ENCODE assay signal across 12 cellular contexts in the genomic region with DNA sequence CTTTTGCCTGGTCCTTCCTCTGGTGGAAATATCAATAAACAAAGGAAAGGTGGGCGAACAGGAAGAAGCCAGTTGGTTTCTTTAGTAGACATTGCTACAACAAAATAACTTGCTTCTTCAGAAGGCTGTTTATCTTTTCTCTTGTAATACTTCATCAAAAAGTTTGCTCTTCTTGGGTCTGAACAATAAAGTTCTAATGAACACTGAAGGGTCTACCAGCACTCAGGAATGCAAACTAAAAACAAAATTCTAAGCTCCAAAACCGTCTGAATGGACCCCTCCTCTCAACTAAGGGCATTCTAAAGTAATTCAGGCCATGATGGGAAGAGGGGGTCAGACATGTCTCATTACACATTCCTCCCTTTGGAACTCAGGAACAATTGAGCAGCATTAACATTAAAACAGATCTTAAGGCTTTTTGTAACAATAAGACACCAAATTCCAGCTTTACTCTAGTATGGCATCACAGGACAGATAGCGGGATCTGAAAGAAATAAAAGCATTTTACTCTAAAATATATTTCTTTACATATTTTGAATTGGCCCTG. TPM values are rescaled to one million over a fixed set of nuclear protein-coding genes. Genes with fewer than 3 reads are reported as not detected.
DNase-seq lines count a peak whose midpoint lies in the region; ATAC-seq and TF ChIP-seq lines count a peak whose summit lies in the region.
"Had no signal": no experiment of that assay in that cellular context is flagged by ENCODE, and none has a peak within 500 bp of the region (broad histone marks: within the 10 kb centered on the region; RNA-seq: fewer than 3 reads in every experiment).

No MANE protein-coding gene starts in this region.

- no peak for TF ChIP-seq POLR2A in upper lobe of left lung (IDR thresholded peaks at IDR 0.05)

- peaks cover 14% of the 10 kb centered on the region for H3K36me3 Mint-ChIP-seq in CD4-positive, CD25-positive, alpha-beta regulatory T cell
- peaks cover 33% of the 10 kb centered on the region for H3K36me3 Mint-ChIP-seq in HFFc6 (ENCODE audit: low read depth)
- H3K36me3 Mint-ChIP-seq in activated naive CD8-positive, alpha-beta T cell treated with anti-CD3 and anti-CD28 coated beads, Interleukin-2, amount 50 U/mL, for 24 hours (ENCODE audit: low read depth): peaks cover 43% of the 10 kb centered on the region
- peaks cover 6 to 39% (median 9%) of the 10 kb centered on the region in 3 donors for H3K36me3 Mint-ChIP-seq in naive thymus-derived CD8-positive, alpha-beta T cell

- 67 to 68% methylated on average over 3 of the region's 3 CpGs for WGBS in upper lobe of left lung, 2 donors

- ATAC-seq in CD4-positive, CD25-positive, alpha-beta regulatory T cell (ENCODE audit: low read depth in 2 of 2): no peak
- no peak for ATAC-seq in activated naive CD8-positive, alpha-beta T cell treated with anti-CD3 and anti-CD28 coated beads, Interleukin-2, amount 50 U/mL, for 24 hours
- ATAC-seq in naive thymus-derived CD8-positive, alpha-beta T cell: no peak
- ATAC-seq in GM18858 (IDR thresholded peaks at IDR 0.05; ENCODE audit: unreplicated experiment): no peak
- ATAC-seq in upper lobe of left lung (ENCODE audit: low FRiP score in 2 of 2): no peak

- no peaks in the 10 kb centered on the region for H3K9me3 Mint-ChIP-seq in CD4-positive, CD25-positive, alpha-beta regulatory T cell
- no peaks in the 10 kb centered on the region for H3K9me3 Mint-ChIP-seq in HFFc6
- no peaks in the 10 kb centered on the region for H3K9me3 Mint-ChIP-seq in activated naive CD8-positive, alpha-beta T cell treated with anti-CD3 and anti-CD28 coated beads, Interleukin-2, amount 50 U/mL, for 24 hours
- H3K9me3 Mint-ChIP-seq in naive thymus-derived CD8-positive, alpha-beta T cell: no peaks in the 10 kb centered on the region

- POLR2A ChIA-PET in naive thymus-derived CD8-positive, alpha-beta T cell (lab: Charles Lee): no interaction called here

- peaks cover 59% of the 10 kb centered on the region for H3K4me1 ChIP-seq in CD4-positive, CD25-positive, alpha-beta regulatory T cell (ENCODE audit: control insufficient read depth, insufficient read depth, low read length, poor library complexity, severe bottlenecking)
- peaks cover 25 to 51% (median 28%) of the 10 kb centered on the region in 4 donors for H3K4me1 ChIP-seq in upper lobe of left lung

- H3K27me3 Mint-ChIP-seq in CD4-positive, CD25-positive, alpha-beta regulatory T cell: no peaks in the 10 kb centered on the region
- no peaks in the 10 kb centered on the region for H3K27me3 Mint-ChIP-seq in HFFc6 (ENCODE audit: insufficient read depth)
- H3K27me3 Mint-ChIP-seq in activated naive CD8-positive, alpha-beta T cell treated with anti-CD3 and anti-CD28 coated beads, Interleukin-2, amount 50 U/mL, for 24 hours: no peaks in the 10 kb centered on the region
- peaks cover 0 to 2% (median 0%) of the 10 kb centered on the region in 5 donors for H3K27me3 Mint-ChIP-seq in naive thymus-derived CD8-positive, alpha-beta T cell

- no peak for DNase-seq in CD4-positive, CD25-positive, alpha-beta regulatory T cell
- DNase-seq in HFFc6 (no peak), DMS79 treated with DMSO at 0.1 percent for 48 hours (lab: John Stamatoyannopoulos, UW) (no peak), upper lobe of left lung (no peak), NCI-H1930 (lab: John Stamatoyannopoulos, UW) (no peak)
- DNase-seq in activated naive CD8-positive, alpha-beta T cell treated with anti-CD3 and anti-CD28 coated beads, Interleukin-2, amount 50 U/mL, for 24 hours: no peak
- no peak for DNase-seq in naive thymus-derived CD8-positive, alpha-beta T cell
- DNase-seq: activated naive CD4-positive, alpha-beta T cell treated with Interleukin-2 at 50 U/mL for 16 hours; NCI-H1092; occipital lobe; testis had no signal

- H3K36me3 ChIP-seq in CD4-positive, CD25-positive, alpha-beta regulatory T cell (ENCODE audit: control insufficient read depth, insufficient read depth, low read length): peaks cover 8% of the 10 kb centered on the region
- H3K36me3 ChIP-seq in upper lobe of left lung: peaks cover 0 to 17% (median 4%) of the 10 kb centered on the region in 4 donors

- H3K4me3 Mint-ChIP-seq in CD4-positive, CD25-positive, alpha-beta regulatory T cell: peak overlapping the region; percentile 93 to 96 (median 95)
- H3K4me3 Mint-ChIP-seq in HFFc6: peak overlapping the region; percentile 95
- H3K4me3 Mint-ChIP-seq in activated naive CD8-positive, alpha-beta T cell treated with anti-CD3 and anti-CD28 coated beads, Interleukin-2, amount 50 U/mL, for 24 hours: peak overlapping the region; percentile 93
- peak overlapping the region in 9 of 10 donors; percentile 19 to 93 (median 57) for H3K4me3 Mint-ChIP-seq in naive thymus-derived CD8-positive, alpha-beta T cell

- TF ChIP-seq CTCF in HFFc6 (IDR thresholded peaks at IDR 0.05) (no peak), upper lobe of left lung (IDR thresholded peaks at IDR 0.05) (no peak)

- peak overlapping the region; percentile 83 for H3K4me3 ChIP-seq in CD4-positive, CD25-positive, alpha-beta regulatory T cell (ENCODE audit: low read depth, low read length)
- H3K4me3 ChIP-seq in upper lobe of left lung: peak overlapping the region in 1 of 4 donors; percentile 62
- H3K4me3 ChIP-seq: testis had no signal

- no peaks in the 10 kb centered on the region for H3K9me3 ChIP-seq in CD4-positive, CD25-positive, alpha-beta regulatory T cell (ENCODE audit: control insufficient read depth in 2 of 2, low read length in 2 of 2)
- no peaks in the 10 kb centered on the region for H3K9me3 ChIP-seq in upper lobe of left lung
- H3K9me3 ChIP-seq: testis had no signal

- TF ChIP-seq EP300 in upper lobe of left lung (IDR thresholded peaks at IDR 0.05): no peak

- H3K4me1 Mint-ChIP-seq in CD4-positive, CD25-positive, alpha-beta regulatory T cell: peaks cover 30 to 66% (median 47%) of the 10 kb centered on the region in 4 donors
- H3K4me1 Mint-ChIP-seq in HFFc6 (ENCODE audit: low read depth): peaks cover 40% of the 10 kb centered on the region
- peaks cover 75% of the 10 kb centered on the region for H3K4me1 Mint-ChIP-seq in activated naive CD8-positive, alpha-beta T cell treated with anti-CD3 and anti-CD28 coated beads, Interleukin-2, amount 50 U/mL, for 24 hours
- H3K4me1 Mint-ChIP-seq in naive thymus-derived CD8-positive, alpha-beta T cell: peaks cover 36 to 62% (median 56%) of the 10 kb centered on the region in 4 donors

- no peaks in the 10 kb centered on the region for H3K27me3 ChIP-seq in CD4-positive, CD25-positive, alpha-beta regulatory T cell (ENCODE audit: control insufficient read depth, insufficient read depth, low read length)
- H3K27me3 ChIP-seq in upper lobe of left lung: no peaks in the 10 kb centered on the region
- H3K27me3 ChIP-seq: testis had no signal

- H3K27ac ChIP-seq in CD4-positive, CD25-positive, alpha-beta regulatory T cell (ENCODE audit: insufficient read depth, low read length, poor library complexity, severe bottlenecking): no peak overlapping the region
- H3K27ac ChIP-seq in upper lobe of left lung: no peak overlapping the region

- peak overlapping the region in 1 of 3 donors; percentile 98 for H3K27ac Mint-ChIP-seq in CD4-positive, CD25-positive, alpha-beta regulatory T cell
- H3K27ac Mint-ChIP-seq in HFFc6: no peak overlapping the region
- peak overlapping the region; percentile 34 for H3K27ac Mint-ChIP-seq in activated naive CD8-positive, alpha-beta T cell treated with anti-CD3 and anti-CD28 coated beads, Interleukin-2, amount 50 U/mL, for 24 hours
- H3K27ac Mint-ChIP-seq in naive thymus-derived CD8-positive, alpha-beta T cell: peak overlapping the region in 9 of 10 donors; percentile 30 to 97 (median 59)

RNA-seq across cellular contexts. Expression of a gene that starts 2.3 kb away (rescaled TPM):
- 94.4 TPM for total RNA-seq in CD4-positive, CD25-positive, alpha-beta regulatory T cell
- 100 to 1,000 TPM; 184 to 285 (median 208) TPM for polyA plus RNA-seq in CD4-positive, CD25-positive, alpha-beta regulatory T cell
- 100 to 1,000 TPM; 172 to 225 (median 210) TPM for total RNA-seq in HFFc6 (2021; fragmentation: NEBNext Ultra II Directional; extraction: Animal tissue kit (Norgen Biotek cat#: 25700))
- total RNA-seq in naive thymus-derived CD8-positive, alpha-beta T cell: 100 to 1,000 TPM; 134 to 142 TPM
- 100 to 1,000 TPM; 169 to 218 (median 191) TPM for polyA plus RNA-seq in naive thymus-derived CD8-positive, alpha-beta T cell
- total RNA-seq in upper lobe of left lung: 100 to 1,000 TPM in 5 of 6 donors, 10 to 100 TPM in 1; 69.2 to 163 (median 124) TPM
